ENCODE assay signal across 8 cellular contexts in the genomic region with DNA sequence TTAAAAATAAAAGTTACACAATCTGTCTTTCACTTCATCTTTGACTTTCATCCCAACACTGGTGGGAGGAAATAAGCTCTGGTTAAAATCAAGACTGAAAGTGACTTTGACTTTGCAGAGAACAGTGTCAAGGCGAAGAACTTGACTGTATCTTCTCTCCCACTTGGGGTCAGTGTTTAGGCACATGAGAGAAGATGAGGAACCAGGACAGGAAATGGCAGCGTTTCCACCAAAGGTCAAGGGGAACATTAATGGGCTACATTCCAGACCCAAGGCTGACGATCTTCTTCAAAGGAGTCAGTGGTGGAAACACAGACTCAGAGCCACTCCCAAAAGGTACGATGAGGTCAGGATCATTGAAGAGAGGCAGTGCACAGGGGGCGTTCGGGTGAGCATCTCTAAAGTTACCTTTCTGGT.
DNase-seq lines count a peak whose midpoint lies in the region; ATAC-seq and TF ChIP-seq lines count a peak whose summit lies in the region.

No MANE protein-coding gene starts in this region.

- H3K27ac Mint-ChIP-seq in CD4-positive, alpha-beta memory T cell: no peak overlapping the region
- no peak overlapping the region for H3K27ac Mint-ChIP-seq in activated CD4-positive, alpha-beta T cell treated with anti-CD3 and anti-CD28 coated beads, Interleukin-2, amount 10 ng/mL, durations not matched to agents 7 days and 5 days

- H3K27ac ChIP-seq in SJSA1 (peak overlapping the region; percentile 39; the same call in 1 of the 2 replicates), prostate gland (no peak overlapping the region)
- no peak overlapping the region for H3K27ac ChIP-seq in CD4-positive, alpha-beta memory T cell (ENCODE audit: low read depth, low read length)

- peaks cover 1 to 11% of the 10 kb centered on the region in 2 donors for H3K27me3 Mint-ChIP-seq in CD4-positive, alpha-beta memory T cell
- H3K27me3 Mint-ChIP-seq in activated CD4-positive, alpha-beta T cell treated with anti-CD3 and anti-CD28 coated beads, Interleukin-2, amount 10 ng/mL, durations not matched to agents 7 days and 5 days: peaks cover 2% of the 10 kb centered on the region

- H3K36me3 ChIP-seq in SJSA1: no peaks in the 10 kb centered on the region
- H3K36me3 ChIP-seq in prostate gland: no peaks in the 10 kb centered on the region
- no peaks in the 10 kb centered on the region for H3K36me3 ChIP-seq in CD4-positive, alpha-beta memory T cell (ENCODE audit: insufficient read depth, low read length)

- peak overlapping the region in 1 of 8 donors; percentile 58 for H3K4me3 Mint-ChIP-seq in CD4-positive, alpha-beta memory T cell
- no peak overlapping the region for H3K4me3 Mint-ChIP-seq in activated CD4-positive, alpha-beta T cell treated with anti-CD3 and anti-CD28 coated beads, Interleukin-2, amount 10 ng/mL, durations not matched to agents 7 days and 5 days

- POLR2A ChIA-PET in CD4-positive, alpha-beta memory T cell (lab: Charles Lee; ENCODE audit: partially characterized antibody): no interaction called here
- POLR2A ChIA-PET in activated CD4-positive, alpha-beta T cell treated with anti-CD3 and anti-CD28 coated beads, Interleukin-2, amount 10 ng/mL, durations not matched to agents 7 days and 5 days (lab: Charles Lee): no interaction called here

- WGBS in prostate gland: 35% methylated on average over 6 of the region's 6 CpGs

- H3K36me3 Mint-ChIP-seq in CD4-positive, alpha-beta memory T cell: no peaks in the 10 kb centered on the region
- no peaks in the 10 kb centered on the region for H3K36me3 Mint-ChIP-seq in activated CD4-positive, alpha-beta T cell treated with anti-CD3 and anti-CD28 coated beads, Interleukin-2, amount 10 ng/mL, durations not matched to agents 7 days and 5 days (ENCODE audit: low read depth)

- H3K9me3 ChIP-seq in SJSA1 (replicated peaks) (no peaks in the 10 kb centered on the region), prostate gland (no peaks in the 10 kb centered on the region)
- no peaks in the 10 kb centered on the region for H3K9me3 ChIP-seq in CD4-positive, alpha-beta memory T cell (ENCODE audit: control insufficient read depth in 1 of 2, low read length in 2 of 2)

- intact Hi-C loops in Right ventricle myocardium superior (cut with DNase I): loop anchor here (5.0 kb wide), 1 partner anchor 612 kb away; no protein-coding TSS in a partner anchor
- intact Hi-C loops in cardiac septum (cut with DNase I): loop anchor here (2.0 to 10.0 kb wide), 3 partner anchors 131 to 607 kb away; no protein-coding TSS in a partner anchor
- intact Hi-C loops in prostate gland (cut with DNase I): no loop called here
- intact Hi-C loops in CD4-positive, alpha-beta memory T cell (cut with micrococcal nuclease): loop anchor here (10.0 kb wide), 1 partner anchor 609 kb away; a partner anchor contains a TSS

- H3K4me1 Mint-ChIP-seq in CD4-positive, alpha-beta memory T cell: peaks cover 0 to 7% (median 4%) of the 10 kb centered on the region in 4 donors
- peaks cover 6% of the 10 kb centered on the region for H3K4me1 Mint-ChIP-seq in activated CD4-positive, alpha-beta T cell treated with anti-CD3 and anti-CD28 coated beads, Interleukin-2, amount 10 ng/mL, durations not matched to agents 7 days and 5 days

- peaks cover 0 to 2% (median 0%) of the 10 kb centered on the region in 8 donors for H3K9me3 Mint-ChIP-seq in CD4-positive, alpha-beta memory T cell
- H3K9me3 Mint-ChIP-seq in activated CD4-positive, alpha-beta T cell treated with anti-CD3 and anti-CD28 coated beads, Interleukin-2, amount 10 ng/mL, durations not matched to agents 7 days and 5 days: no peaks in the 10 kb centered on the region

- TF ChIP-seq POLR2A in prostate gland (IDR thresholded peaks at IDR 0.05): no peak

- H3K4me3 ChIP-seq in SJSA1: no peak overlapping the region
- H3K4me3 ChIP-seq in prostate gland: no peak overlapping the region
- no peak overlapping the region for H3K4me3 ChIP-seq in CD4-positive, alpha-beta memory T cell (ENCODE audit: low read length in 2 of 2)

- H3K4me1 ChIP-seq in SJSA1 (replicated peaks) (peaks cover 70% of the 10 kb centered on the region), prostate gland (replicated peaks) (no peaks in the 10 kb centered on the region)
- H3K4me1 ChIP-seq in CD4-positive, alpha-beta memory T cell (ENCODE audit: insufficient read depth, low read length): no peaks in the 10 kb centered on the region

- H3K27me3 ChIP-seq in SJSA1 (replicated peaks): no peaks in the 10 kb centered on the region
- no peaks in the 10 kb centered on the region for H3K27me3 ChIP-seq in prostate gland (replicated peaks; ENCODE audit: insufficient read depth)
- H3K27me3 ChIP-seq in CD4-positive, alpha-beta memory T cell (ENCODE audit: insufficient read depth, low read length): no peaks in the 10 kb centered on the region

- CTCF ChIA-PET in CD4-positive, alpha-beta memory T cell (lab: Charles Lee; ENCODE audit: partially characterized antibody): no interaction called here
- CTCF ChIA-PET in activated CD4-positive, alpha-beta T cell treated with anti-CD3 and anti-CD28 coated beads, Interleukin-2, amount 10 ng/mL, durations not matched to agents 7 days and 5 days (lab: Charles Lee): no interaction called here

- DNase-seq in Right ventricle myocardium superior: no peak
- DNase-seq in cardiac septum (ENCODE audit: low spot score): no peak
- peak; percentile 27 for DNase-seq in HK-2 (ENCODE audit: unreplicated experiment)
- peak in 1 of 2 experiments; percentile 51 for DNase-seq in SJSA1 (ENCODE audit: low read depth in 1 of 2, low spot score in 2 of 2)
- peak; percentile 35 for DNase-seq in fibroblast of the conjunctiva (ENCODE audit: low read depth)
- DNase-seq in prostate gland (ENCODE audit: low spot score): no peak
- DNase-seq in CD4-positive, alpha-beta memory T cell: no peak
- DNase-seq in activated CD4-positive, alpha-beta T cell treated with anti-CD3 and anti-CD28 coated beads, Interleukin-2, amount 10 ng/mL, durations not matched to agents 7 days and 5 days: no peak

- TF ChIP-seq CTCF in prostate gland (IDR thresholded peaks at IDR 0.05): peak in 3 of 4 experiments; percentile 20 to 34 (median 31)

- peak; percentile 80 for ATAC-seq in Right ventricle myocardium superior (ENCODE audit: poor library complexity)

Comparison
In these comparisons a context has a peak if more than half of its experiments do, and no peak if none do; other contexts are left out.
1. DNase-seq: peak in HK-2 (single experiment) and fibroblast of the conjunctiva (single experiment); none in Right ventricle myocardium superior (single experiment), cardiac septum (single experiment), prostate gland (single experiment), CD4-positive, alpha-beta memory T cell (0 of 5) and activated CD4-positive, alpha-beta T cell treated with anti-CD3 and anti-CD28 coated beads, Interleukin-2, amount 10 ng/mL, durations not matched to agents 7 days and 5 days (single experiment).